In the genomic region with DNA sequence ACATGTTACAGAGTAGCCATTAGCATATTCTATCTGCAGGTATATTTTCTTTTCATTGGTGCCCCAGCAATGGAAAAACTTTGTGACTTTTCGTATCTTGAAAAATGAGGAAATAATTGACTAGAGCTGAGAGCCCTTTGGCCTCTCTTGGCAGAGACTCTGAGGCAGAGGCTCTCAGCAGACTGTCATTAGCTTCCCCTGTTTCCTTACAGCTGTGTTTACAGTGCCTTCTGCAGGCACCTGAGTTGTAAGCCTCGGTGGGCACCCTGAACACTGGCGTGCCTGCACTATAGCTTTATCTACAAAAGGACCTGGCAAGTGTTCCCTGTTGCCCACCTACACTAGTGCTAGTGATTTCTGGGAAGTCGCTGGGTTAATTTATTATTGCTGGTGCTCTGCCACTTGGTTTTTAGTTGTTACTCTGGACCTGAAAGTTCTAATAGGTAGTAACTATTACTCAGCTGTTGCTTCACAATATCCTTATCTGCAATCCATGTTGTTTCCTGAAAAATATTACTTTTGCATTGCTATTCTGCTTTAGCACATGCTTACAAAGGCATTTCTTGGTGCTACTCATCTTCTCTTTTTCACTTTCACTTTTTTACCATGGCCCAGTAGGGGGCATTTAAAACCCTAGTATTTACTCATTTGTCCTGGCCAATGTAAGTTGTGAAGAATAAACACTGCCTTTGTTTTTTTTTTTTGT, we compare ENCODE assay signal across 9 cellular contexts. TPM values are rescaled to one million over a fixed set of nuclear protein-coding genes. Genes with fewer than 3 reads are reported as not detected.
DNase-seq lines count a peak whose midpoint lies in the region; ATAC-seq and TF ChIP-seq lines count a peak whose summit lies in the region.
"Had no signal": no experiment of that assay in that cellular context is flagged by ENCODE, and none has a peak within 500 bp of the region (broad histone marks: within the 10 kb centered on the region; RNA-seq: fewer than 3 reads in every experiment).

No MANE protein-coding gene starts in this region.

- peaks cover 0 to 2% of the 10 kb centered on the region in 2 donors for H3K36me3 Mint-ChIP-seq in activated T-cell treated with anti-CD3 and anti-CD28 coated beads, Interleukin-2, amount 50 U/mL, for 72 hours (ENCODE audit: insufficient read depth in 2 of 2)
- H3K36me3 Mint-ChIP-seq in activated CD8-positive, alpha-beta T cell treated with anti-CD3 and anti-CD28 coated beads, Interleukin-2, amount 10 ng/mL, durations not matched to agents 7 days and 5 days (ENCODE audit: low read depth), result peaks cover 3% of the 10 kb centered on the region

- H3K9me3 Mint-ChIP-seq in activated T-cell treated with anti-CD3 and anti-CD28 coated beads, Interleukin-2, amount 50 U/mL, for 72 hours, result no peaks in the 10 kb centered on the region
- H3K9me3 Mint-ChIP-seq in activated CD8-positive, alpha-beta T cell treated with anti-CD3 and anti-CD28 coated beads, Interleukin-2, amount 10 ng/mL, durations not matched to agents 7 days and 5 days (ENCODE audit: insufficient read depth), result no peaks in the 10 kb centered on the region

- DNase-seq in activated T-cell treated with anti-CD3 and anti-CD28 coated beads, Interleukin-2, amount 50 U/mL, for 72 hours, result no peak
- no peak for DNase-seq in activated T-cell treated with anti-CD3 and anti-CD28 coated beads, Interleukin-2, amount 50 U/mL, for 1 hour
- DNase-seq in activated CD8-positive, alpha-beta T cell treated with anti-CD3 and anti-CD28 coated beads, Interleukin-2, amount 10 ng/mL, durations not matched to agents 7 days and 5 days, result peak; percentile 43
- no peak for DNase-seq in nucleus accumbens (lab: John Stamatoyannopoulos, UW)
- no peak for DNase-seq in tibial nerve (ENCODE audit: low spot score in 2 of 2)

- POLR2A ChIA-PET in activated CD8-positive, alpha-beta T cell treated with anti-CD3 and anti-CD28 coated beads, Interleukin-2, amount 10 ng/mL, durations not matched to agents 7 days and 5 days (lab: Charles Lee), result interaction anchor here (0.8 to 2.3 kb wide), 3 partner anchors 10 to 58 kb away, joined by 3 to 31 read pairs (median 3); a partner anchor contains a TSS

- TF ChIP-seq CTCF in tibial nerve (IDR thresholded peaks at IDR 0.05), result no peak

- WGBS in tibial nerve, 2 donors, result 43 to 44% methylated on average over 4 of the region's 4 CpGs

- peak overlapping the region; percentile 2 for H3K4me3 ChIP-seq in rectal smooth muscle tissue (ENCODE audit: low read length)
- H3K4me3 ChIP-seq in tibial nerve, result no peak overlapping the region

- H3K27me3 Mint-ChIP-seq in activated T-cell treated with anti-CD3 and anti-CD28 coated beads, Interleukin-2, amount 50 U/mL, for 72 hours (ENCODE audit: low read depth), result no peaks in the 10 kb centered on the region
- no peaks in the 10 kb centered on the region for H3K27me3 Mint-ChIP-seq in activated CD8-positive, alpha-beta T cell treated with anti-CD3 and anti-CD28 coated beads, Interleukin-2, amount 10 ng/mL, durations not matched to agents 7 days and 5 days (ENCODE audit: low read depth)

- H3K4me3 Mint-ChIP-seq in activated T-cell treated with anti-CD3 and anti-CD28 coated beads, Interleukin-2, amount 50 U/mL, for 72 hours, result peak overlapping the region; percentile 66 to 80
- peak overlapping the region; percentile 74 for H3K4me3 Mint-ChIP-seq in activated CD8-positive, alpha-beta T cell treated with anti-CD3 and anti-CD28 coated beads, Interleukin-2, amount 10 ng/mL, durations not matched to agents 7 days and 5 days

- no peaks in the 10 kb centered on the region for H3K27me3 ChIP-seq in rectal smooth muscle tissue (ENCODE audit: control insufficient read depth, insufficient read depth, low read length)
- H3K27me3 ChIP-seq in tibial nerve, result no peaks in the 10 kb centered on the region
- H3K27me3 ChIP-seq: neutrophil had no signal

- no peak for TF ChIP-seq EP300 in tibial nerve (IDR thresholded peaks at IDR 0.05)

- H3K4me1 Mint-ChIP-seq in activated T-cell treated with anti-CD3 and anti-CD28 coated beads, Interleukin-2, amount 50 U/mL, for 72 hours (ENCODE audit: low read depth), result peaks cover 60% of the 10 kb centered on the region
- H3K4me1 Mint-ChIP-seq in activated CD8-positive, alpha-beta T cell treated with anti-CD3 and anti-CD28 coated beads, Interleukin-2, amount 10 ng/mL, durations not matched to agents 7 days and 5 days (ENCODE audit: low read depth), result peaks cover 57% of the 10 kb centered on the region

- no peak for TF ChIP-seq POLR2A in tibial nerve (IDR thresholded peaks at IDR 0.05)

- H3K9me3 ChIP-seq in tibial nerve, result no peaks in the 10 kb centered on the region
- H3K9me3 ChIP-seq: neutrophil had no signal

- ATAC-seq in activated T-cell treated with anti-CD3 and anti-CD28 coated beads, Interleukin-2, amount 50 U/mL, for 72 hours (replicated peaks in 1 of 2), result peak; percentile 18 to 21
- ATAC-seq in HG03103 (IDR thresholded peaks at IDR 0.05; ENCODE audit: low read depth, unreplicated experiment) (peak; percentile 65), HG03571 (IDR thresholded peaks at IDR 0.05; ENCODE audit: unreplicated experiment) (no peak)
- ATAC-seq in activated CD8-positive, alpha-beta T cell treated with anti-CD3 and anti-CD28 coated beads, Interleukin-2, amount 10 ng/mL, durations not matched to agents 7 days and 5 days, result peak; percentile 66

- H3K27ac ChIP-seq in rectal smooth muscle tissue (ENCODE audit: low read depth, low read length) (no peak overlapping the region), tibial nerve (no peak overlapping the region)
- H3K27ac ChIP-seq: neutrophil had no signal

- CTCF ChIA-PET in activated CD8-positive, alpha-beta T cell treated with anti-CD3 and anti-CD28 coated beads, Interleukin-2, amount 10 ng/mL, durations not matched to agents 7 days and 5 days (lab: Charles Lee), result interaction anchor here (0.6 to 7.2 kb wide), 25 partner anchors 9 to 673 kb away, joined by 3 to 108 read pairs (median 5); a partner anchor contains a TSS

- peak overlapping the region; percentile 82 for H3K27ac Mint-ChIP-seq in activated T-cell treated with anti-CD3 and anti-CD28 coated beads, Interleukin-2, amount 50 U/mL, for 72 hours
- H3K27ac Mint-ChIP-seq in activated CD8-positive, alpha-beta T cell treated with anti-CD3 and anti-CD28 coated beads, Interleukin-2, amount 10 ng/mL, durations not matched to agents 7 days and 5 days, result peak overlapping the region; percentile 86

- peaks cover 2% of the 10 kb centered on the region for H3K36me3 ChIP-seq in rectal smooth muscle tissue (ENCODE audit: control insufficient read depth, insufficient read depth, low read length)
- H3K36me3 ChIP-seq in tibial nerve, result no peaks in the 10 kb centered on the region
- H3K36me3 ChIP-seq: neutrophil had no signal

- H3K9ac ChIP-seq in rectal smooth muscle tissue (ENCODE audit: low read length), result no peak overlapping the region

- H3K4me1 ChIP-seq in rectal smooth muscle tissue (ENCODE audit: control insufficient read depth, insufficient read depth, low read length), result no peaks in the 10 kb centered on the region
- peaks cover 0 to 4% (median 0%) of the 10 kb centered on the region in 4 donors for H3K4me1 ChIP-seq in tibial nerve

RNA-seq across cellular contexts. Expression of a gene that starts 7.8 kb away (rescaled TPM):
- total RNA-seq in activated T-cell treated with anti-CD3 and anti-CD28 coated beads, Interleukin-2, amount 50 U/mL, for 72 hours, result 100 to 1,000 TPM in 1 of 2 donors, 10 to 100 TPM in 1; 83.7 to 101 TPM
- total RNA-seq in activated CD8-positive, alpha-beta T cell treated with anti-CD3 and anti-CD28 coated beads, Interleukin-2, amount 10 ng/mL, durations not matched to agents 7 days and 5 days, result 100 to 1,000 TPM; 115 to 124 TPM
- total RNA-seq in tibial nerve, result 1 to 10 TPM in 2 of 4 donors, under 1 TPM in 1, not detected in 1; 0.84 to 2.7 (median 1.3) TPM

Comparison
In these comparisons a context has a peak if more than half of its experiments do, and no peak if none do; other contexts are left out.
1. RNA of a gene that starts 7.8 kb away (total RNA-seq): 115 to 124 TPM in activated CD8-positive, alpha-beta T cell treated with anti-CD3 and anti-CD28 coated beads, Interleukin-2, amount 10 ng/mL, durations not matched to agents 7 days and 5 days and 83.7 to 101 TPM in activated T-cell treated with anti-CD3 and anti-CD28 coated beads, Interleukin-2, amount 50 U/mL, for 72 hours; 0.84 to 2.7 TPM in tibial nerve; every median in the first group is over 10 times any median in the second.